In genomic region chr14:64722842-64723447, GRCh38 we compare ENCODE assay signal across 10 cellular contexts. TPM values are rescaled to one million over a fixed set of nuclear protein-coding genes. Genes with fewer than 3 reads are reported as not detected.
A peak's percentile ranks its signal among the peaks of the same experiment; 100 is the strongest.
DNase-seq lines count a peak whose midpoint lies in the region; ATAC-seq, FAIRE-seq and TF ChIP-seq lines count a peak whose summit lies in the region.
"Had no signal": no experiment of that assay in that cellular context is flagged by ENCODE, and none has a peak within 500 bp of the region (broad histone marks: within the 10 kb centered on the region; RNA-seq: fewer than 3 reads in every experiment).

No MANE protein-coding gene starts in this region.

- peaks cover 96% of the 10 kb centered on the region for H3K4me1 ChIP-seq in mammary epithelial cell (ENCODE audit: insufficient read depth, low read length)
- H3K4me1 ChIP-seq in upper lobe of left lung = peaks cover 41 to 58% (median 45%) of the 10 kb centered on the region in 4 donors

- peak overlapping the region; percentile 24 for H3K4me3 Mint-ChIP-seq in activated T-cell treated with anti-CD3 and anti-CD28 coated beads, Interleukin-2, amount 50 U/mL, for 4 hours
- H3K4me3 Mint-ChIP-seq in mesothelial cell of epicardium = no peak overlapping the region

- no peaks in the 10 kb centered on the region for H3K9me3 Mint-ChIP-seq in activated T-cell treated with anti-CD3 and anti-CD28 coated beads, Interleukin-2, amount 50 U/mL, for 4 hours
- H3K9me3 Mint-ChIP-seq in mesothelial cell of epicardium = no peaks in the 10 kb centered on the region
- H3K9me3 Mint-ChIP-seq: neural crest cell had no signal

- H3K27me3 Mint-ChIP-seq in activated T-cell treated with anti-CD3 and anti-CD28 coated beads, Interleukin-2, amount 50 U/mL, for 4 hours (ENCODE audit: low read depth) = no peaks in the 10 kb centered on the region
- no peaks in the 10 kb centered on the region for H3K27me3 Mint-ChIP-seq in mesothelial cell of epicardium (ENCODE audit: low read depth)

- TF ChIP-seq POLR2A in upper lobe of left lung (IDR thresholded peaks at IDR 0.05) (no peak), GM12892 (IDR thresholded peaks at IDR 0.05; ENCODE audit: low read depth, low read length) (no peak)

- H3K9me3 ChIP-seq in mammary epithelial cell (replicated peaks; ENCODE audit: insufficient read depth, low read length) = no peaks in the 10 kb centered on the region
- no peaks in the 10 kb centered on the region for H3K9me3 ChIP-seq in upper lobe of left lung

- H2AFZ ChIP-seq in mammary epithelial cell (ENCODE audit: low read depth, low read length) = no peak overlapping the region

- in situ Hi-C loops in mammary epithelial cell (cut with MboI; ENCODE audit: low sequenced_read_pairs in 2 of 2) = no loop called here

- intact Hi-C loops in mammary epithelial cell (cut with micrococcal nuclease) = no loop called here

- peaks cover 97% of the 10 kb centered on the region for H3K79me2 ChIP-seq in mammary epithelial cell (ENCODE audit: insufficient read depth, low read length)

- H3K4me1 Mint-ChIP-seq in activated T-cell treated with anti-CD3 and anti-CD28 coated beads, Interleukin-2, amount 50 U/mL, for 4 hours (ENCODE audit: low read depth) = peaks cover 86% of the 10 kb centered on the region
- H3K4me1 Mint-ChIP-seq in mesothelial cell of epicardium = peaks cover 82% of the 10 kb centered on the region

- no peak overlapping the region for H3K4me3 ChIP-seq in mammary epithelial cell (replicated peaks in 1 of 3; ENCODE audit: insufficient read depth in 1 of 3, low read depth in 2 of 3, low read length in 3 of 3)
- no peak overlapping the region for H3K4me3 ChIP-seq in upper lobe of left lung

- no peak for TF ChIP-seq CTCF in mammary epithelial cell (conservative IDR thresholded peaks at IDR 0.05 in 1 of 2, IDR thresholded peaks at IDR 0.05 in 1 of 2; ENCODE audit: extremely low read depth in 1 of 2, insufficient read depth in 1 of 2, low read depth in 1 of 2, low read length in 2 of 2)
- no peak for TF ChIP-seq CTCF in mesothelial cell of epicardium (IDR thresholded peaks at IDR 0.05; ENCODE audit: unreplicated experiment)
- no peak for TF ChIP-seq CTCF in upper lobe of left lung (IDR thresholded peaks at IDR 0.05)

- peak overlapping the region; percentile 60 for H3K9ac ChIP-seq in mammary epithelial cell (ENCODE audit: insufficient read depth, low read length)

- no peak for TF ChIP-seq EP300 in upper lobe of left lung (IDR thresholded peaks at IDR 0.05)

- FAIRE-seq in GM12892 (lab: Jason Lieb, UNC) = no peak

- H3K27ac ChIP-seq in mammary epithelial cell (ENCODE audit: insufficient read depth, low read depth, low read length) (peak overlapping the region; percentile 89), upper lobe of left lung (peak overlapping the region in 3 of 4 donors; percentile 13 to 48 (median 45))

- H3K27ac Mint-ChIP-seq in mesothelial cell of epicardium = peak overlapping the region; percentile 84

- no peaks in the 10 kb centered on the region for H3K27me3 ChIP-seq in mammary epithelial cell (ENCODE audit: insufficient read depth, low read length)
- no peaks in the 10 kb centered on the region for H3K27me3 ChIP-seq in upper lobe of left lung

- WGBS in mammary epithelial cell (ENCODE audit: low coverage, missing lambda C conversion rate) = 27% methylated on average over 4 of the region's 5 CpGs
- WGBS in upper lobe of left lung, 2 donors = 82 to 89% methylated on average over 4 to 5 of the region's 5 CpGs

- CTCF ChIA-PET in mammary epithelial cell (lab: Charles Lee; ENCODE audit: low non-redundant PET) = no interaction called here

- peaks cover 9% of the 10 kb centered on the region for H3K36me3 ChIP-seq in mammary epithelial cell (ENCODE audit: insufficient read depth, low read length)
- H3K36me3 ChIP-seq in upper lobe of left lung = peaks cover 0 to 4% (median 3%) of the 10 kb centered on the region in 4 donors

- dilution Hi-C loops in mammary epithelial cell (cut with HindIII; ENCODE audit: low sequenced_read_pairs) = no loop called here

- no peaks in the 10 kb centered on the region for H4K20me1 ChIP-seq in mammary epithelial cell (ENCODE audit: insufficient read depth, low read length)

- ATAC-seq in activated T-cell treated with anti-CD3 and anti-CD28 coated beads, Interleukin-2, amount 50 U/mL, for 4 hours = no peak
- ATAC-seq in upper lobe of left lung (ENCODE audit: low FRiP score in 2 of 2) = peak in 1 of 2 donors; percentile 34
- ATAC-seq in GM18517 (IDR thresholded peaks at IDR 0.05; ENCODE audit: unreplicated experiment) = no peak

- DNase-seq in activated T-cell treated with anti-CD3 and anti-CD28 coated beads, Interleukin-2, amount 50 U/mL, for 4 hours = no peak
- no peak for DNase-seq in activated T-cell treated with anti-CD3 and anti-CD28 coated beads, Interleukin-2, amount 50 U/mL, for 1 hour
- DNase-seq in mammary epithelial cell (peak; percentile 94), mesothelial cell of epicardium (ENCODE audit: low spot score in 2 of 2, unreplicated experiment in 2 of 2) (no peak), upper lobe of left lung (no peak), GM12892 (ENCODE audit: insufficient read length) (no peak), NAMALWA (ENCODE audit: low spot score) (no peak)
- DNase-seq: ACHN had no signal

- BruUV-seq in mammary epithelial cell (replicated peaks; lab: Mats Ljungman, UMichigan) = no TSS peak

- peak overlapping the region; percentile 46 for H3K4me2 ChIP-seq in mammary epithelial cell (ENCODE audit: insufficient read depth, low read depth, low read length)

- no peaks in the 10 kb centered on the region for H3K36me3 Mint-ChIP-seq in activated T-cell treated with anti-CD3 and anti-CD28 coated beads, Interleukin-2, amount 50 U/mL, for 4 hours (ENCODE audit: insufficient read depth)
- peaks cover 7% of the 10 kb centered on the region for H3K36me3 Mint-ChIP-seq in mesothelial cell of epicardium

RNA-seq across cellular contexts. Expression of gene PLEKHG3, which starts 18.7 kb away (rescaled TPM):
- 1 to 10 TPM; 1.1 to 6.7 (median 3.7) TPM for total RNA-seq in activated T-cell treated with anti-CD3 and anti-CD28 coated beads, Interleukin-2, amount 50 U/mL, for 4 hours
- total RNA-seq in mammary epithelial cell (100 to 1,000 TPM in 1 of 2 donors, 10 to 100 TPM in 1; 47.8 to 137 TPM), mesothelial cell of epicardium (141 to 142 TPM (median 142 TPM) in 3 replicates), upper lobe of left lung (10 to 100 TPM; 12.8 to 49.2 (median 34.8) TPM)
- polyA plus RNA-seq in mammary epithelial cell = 68.7 TPM
- 80.7 TPM for polyA minus RNA-seq in mammary epithelial cell
- polyA plus RNA-seq in GM12892 (2012; ENCODE audit: missing spikeins) = 0.30 TPM
